In genomic region chr11:35619030-35619753, GRCh38 we compare ENCODE assay signal across 8 cellular contexts. TPM values are rescaled to one million over a fixed set of nuclear protein-coding genes. Genes with fewer than 3 reads are reported as not detected.
A peak's percentile ranks its signal among the peaks of the same experiment; 100 is the strongest.
DNase-seq lines count a peak whose midpoint lies in the region; ATAC-seq and TF ChIP-seq lines count a peak whose summit lies in the region.

No MANE protein-coding gene starts in this region.

- H3K27ac ChIP-seq in A673 (ENCODE audit: low read depth, low read length, poor library complexity, severe bottlenecking) = peak overlapping the region; percentile 72

- no TSS peak for BruUV-seq in A673 (replicated peaks; lab: Mats Ljungman, UMichigan)

- CTCF ChIA-PET in A673 (lab: Charles Lee) = interaction anchor here (0.5 to 3.9 kb wide), 5 partner anchors 64 to 639 kb away, joined by 3 to 41 read pairs (median 4); no protein-coding TSS in a partner anchor

- no peaks in the 10 kb centered on the region for H3K36me3 Mint-ChIP-seq in brain

- peaks cover 6% of the 10 kb centered on the region for H3K27me3 ChIP-seq in A673 (replicated peaks; ENCODE audit: insufficient read depth, low read depth, low read length, poor library complexity)

- H3K36me3 ChIP-seq in A673 (ENCODE audit: insufficient read depth, low read length, poor library complexity, severe bottlenecking) = no peaks in the 10 kb centered on the region

- ATAC-seq in HG02798 (IDR thresholded peaks at IDR 0.05; ENCODE audit: poor library complexity, unreplicated experiment) = peak; percentile 27

- H3K4me1 ChIP-seq in A673 (ENCODE audit: insufficient read depth, low read length, poor library complexity, severe bottlenecking) = peaks cover 67% of the 10 kb centered on the region

- peak; percentile 95 for DNase-seq in A673 (ENCODE audit: low spot score)
- peak; percentile 77 for DNase-seq in GM12865 (ENCODE audit: low read depth)
- peak; percentile 83 for DNase-seq in NCI-H748 (lab: John Stamatoyannopoulos, UW; ENCODE audit: unreplicated experiment)
- peak; percentile 45 for DNase-seq in iPS-NIHi11 (ENCODE audit: low spot score)
- DNase-seq in stimulated activated CD4-positive, alpha-beta T cell treated with anti-CD3 and anti-CD28 coated beads, Interleukin-12 subunit alpha, Interleukin-12 subunit beta, amount 100 ng/mL, for 4 hours = peak; percentile 31
- DNase-seq in GM19240 (ENCODE audit: insufficient read length, low spot score) = no peak

- H3K9me3 ChIP-seq in A673 (ENCODE audit: low read depth, low read length, poor library complexity, severe bottlenecking) = no peaks in the 10 kb centered on the region

- H3K4me3 ChIP-seq in A673 (ENCODE audit: low read depth, low read length, poor library complexity, severe bottlenecking) (peak overlapping the region; percentile 56), GM12865 (ENCODE audit: low read depth, low read length) (peak overlapping the region; percentile 74)

- peak overlapping the region; percentile 85 to 98 (median 97) for H3K27ac Mint-ChIP-seq in brain

- H3K9me3 Mint-ChIP-seq in brain = no peaks in the 10 kb centered on the region

- POLR2A ChIA-PET in A673 (lab: Charles Lee; ENCODE audit: low non-redundant PET) = no interaction called here

- H3K4me1 Mint-ChIP-seq in brain = peaks cover 62% of the 10 kb centered on the region

- no peak for TF ChIP-seq CTCF in A673 (conservative IDR thresholded peaks at IDR 0.05; ENCODE audit: low read depth, low read length)
- no peak for TF ChIP-seq CTCF in GM12865 (IDR thresholded peaks at IDR 0.05; ENCODE audit: insufficient read depth, low read depth, low read length, missing control alignments)
- no peak for TF ChIP-seq CTCF in brain (conservative IDR thresholded peaks at IDR 0.05)

- intact Hi-C loops in A673 (cut with micrococcal nuclease; ENCODE audit: unreplicated experiment) = loop anchor here (5.0 to 10.0 kb wide), 2 partner anchors 528 to 756 kb away; no protein-coding TSS in a partner anchor

- peak overlapping the region; percentile 86 to 95 (median 90) for H3K4me3 Mint-ChIP-seq in brain

- H3K27me3 Mint-ChIP-seq in brain = peaks cover 12% of the 10 kb centered on the region

RNA-seq across cellular contexts. Expression of gene FJX1, which starts 0.9 kb away (rescaled TPM):
- total RNA-seq in A673 (2021) = 40.4 and 50.1 TPM in 2 replicates
- 8.1 TPM for polyA plus RNA-seq in brain (ENCODE audit: insufficient read depth, low read depth, low replicate concordance)

RNA-seq across cellular contexts. Expression of gene TRIM44, which starts 43.4 kb away (rescaled TPM):
- total RNA-seq in A673 (2021) = 179 and 191 TPM in 2 replicates
- polyA plus RNA-seq in brain (ENCODE audit: insufficient read depth, low read depth, low replicate concordance) = 39.8 TPM
